ENCODE assay signal across 1 cellular context in genomic region chr6:28880894-28881780, GRCh38.
A peak's percentile ranks its signal among the peaks of the same experiment; 100 is the strongest.
TF ChIP-seq lines count a peak whose summit lies in the region.

No MANE protein-coding gene starts in this region.

TF ChIP-seq in K562, 482 proteins besides CTCF, POLR2A, EP300 and RAD21 (continued from another document and continues in another):
- TF ChIP-seq ZBTB11 (CRISPR knock-in tag; IDR thresholded peaks at IDR 0.05), result no peak
- TF ChIP-seq NEUROD1 (IDR thresholded peaks at IDR 0.05; ENCODE audit: borderline replicate concordance, low read depth, low read length, partially characterized antibody), result peak; percentile 46
- TF ChIP-seq TSC22D4 (tag; IDR thresholded peaks at IDR 0.05), result no peak
- no peak for TF ChIP-seq ZC3H4 (CRISPR knock-in tag; IDR thresholded peaks at IDR 0.05; ENCODE audit: borderline replicate concordance)
- TF ChIP-seq RBBP5 (IDR thresholded peaks at IDR 0.05; ENCODE audit: borderline replicate concordance, insufficient read depth, low read length, poor library complexity, severe bottlenecking), result peak; percentile 79
- no peak for TF ChIP-seq ZNF431 (CRISPR knock-in tag; IDR thresholded peaks at IDR 0.05)
- peak; percentile 48; the same call in 1 of the 2 replicates for TF ChIP-seq ETV1 (tag; conservative IDR thresholded peaks at IDR 0.05; ENCODE audit: low read depth)
- TF ChIP-seq KAT7 (CRISPR knock-in tag; IDR thresholded peaks at IDR 0.05; ENCODE audit: borderline replicate concordance), result peak; percentile 80; the same call in 1 of the 2 replicates
- no peak for TF ChIP-seq GABPA (tag; conservative IDR thresholded peaks at IDR 0.05; ENCODE audit: low read depth)
- no peak; the same call in none of the 2 replicates for TF ChIP-seq VEZF1 (CRISPR knock-in tag; IDR thresholded peaks at IDR 0.05)
- TF ChIP-seq BCL6 (CRISPR knock-in tag; IDR thresholded peaks at IDR 0.05), result no peak
- TF ChIP-seq SAFB2 (IDR thresholded peaks at IDR 0.05; ENCODE audit: borderline replicate concordance, low read depth, low read length, severe bottlenecking), result no peak
- TF ChIP-seq NELFE (IDR thresholded peaks at IDR 0.05; ENCODE audit: insufficient read depth, insufficient read length), result no peak
- TF ChIP-seq CGGBP1 (CRISPR knock-in tag; IDR thresholded peaks at IDR 0.05), result no peak
- TF ChIP-seq FOXJ2 (tag; IDR thresholded peaks at IDR 0.05), result no peak
- no peak for TF ChIP-seq LCOR (CRISPR knock-in tag; IDR thresholded peaks at IDR 0.05)
- no peak for TF ChIP-seq ZNF75A (CRISPR knock-in tag; IDR thresholded peaks at IDR 0.05)
- TF ChIP-seq PHTF2 (CRISPR knock-in tag; IDR thresholded peaks at IDR 0.05), result no peak
- TF ChIP-seq HCFC1 (IDR thresholded peaks at IDR 0.05; ENCODE audit: low read depth, low read length), result peak; percentile 44
- no peak for TF ChIP-seq ZNF696 (CRISPR knock-in tag; conservative IDR thresholded peaks at IDR 0.05)
- no peak for TF ChIP-seq NR4A1 (CRISPR knock-in tag; IDR thresholded peaks at IDR 0.05)
- no peak for TF ChIP-seq NR4A1 (tag; IDR thresholded peaks at IDR 0.05)
- TF ChIP-seq HDAC1 (IDR thresholded peaks at IDR 0.05), result peak in 1 of 2 experiments; percentile 99; a peak in 3 of 4 replicates
- TF ChIP-seq NR3C1 (CRISPR knock-in tag; IDR thresholded peaks at IDR 0.05), result no peak
- no peak for TF ChIP-seq ZNF76 (CRISPR knock-in tag; IDR thresholded peaks at IDR 0.05; ENCODE audit: borderline replicate concordance)
- TF ChIP-seq SMAD4 (CRISPR knock-in tag; conservative IDR thresholded peaks at IDR 0.05), result no peak
- no peak for TF ChIP-seq ZNF3 (CRISPR knock-in tag; IDR thresholded peaks at IDR 0.05)
- no peak for TF ChIP-seq IRF1 (CRISPR knock-in tag; IDR thresholded peaks at IDR 0.05; ENCODE audit: borderline replicate concordance)
- TF ChIP-seq GATA2 (CRISPR knock-in tag; IDR thresholded peaks at IDR 0.05), result peak; percentile 69
- TF ChIP-seq ZNF224 (CRISPR knock-in tag; IDR thresholded peaks at IDR 0.05), result no peak
- TF ChIP-seq BRCA1 (IDR thresholded peaks at IDR 0.05), result no peak
- TF ChIP-seq BRCA1 (CRISPR knock-in tag; IDR thresholded peaks at IDR 0.05), result no peak
- TF ChIP-seq PRDM10 (IDR thresholded peaks at IDR 0.05; ENCODE audit: partially characterized antibody), result peak; percentile 81
- no peak for TF ChIP-seq ZBTB9 (CRISPR knock-in tag; IDR thresholded peaks at IDR 0.05)
- TF ChIP-seq NR2C2 (CRISPR knock-in tag; IDR thresholded peaks at IDR 0.05), result no peak
- peak; percentile 67 for TF ChIP-seq NR2C2 (tag; IDR thresholded peaks at IDR 0.05)
- TF ChIP-seq KDM1A (IDR thresholded peaks at IDR 0.05), result peak in 1 of 2 experiments; percentile 58; a peak in 3 of 4 replicates
- TF ChIP-seq ATF1 (CRISPR knock-in tag; IDR thresholded peaks at IDR 0.05), result no peak
- peak; percentile 53; the same call in 1 of the 2 replicates for TF ChIP-seq ATF1 (tag; IDR thresholded peaks at IDR 0.05)
- no peak for TF ChIP-seq HDAC8 (tag; IDR thresholded peaks at IDR 0.05)
- TF ChIP-seq CBFA2T2 (conservative IDR thresholded peaks at IDR 0.05), result peak; percentile 3; the same call in 1 of the 2 replicates
- TF ChIP-seq RB1 (IDR thresholded peaks at IDR 0.05; ENCODE audit: low read depth), result peak; percentile 83
- TF ChIP-seq HMG20A (CRISPR knock-in tag; conservative IDR thresholded peaks at IDR 0.05), result no peak
- no peak; the same call in 1 of the 2 replicates for TF ChIP-seq ZEB2 (IDR thresholded peaks at IDR 0.05)
- peak; percentile 65 for TF ChIP-seq PKNOX1 (IDR thresholded peaks at IDR 0.05)
- no peak for TF ChIP-seq ZZZ3 (IDR thresholded peaks at IDR 0.05)
- TF ChIP-seq ZNF644 (tag; IDR thresholded peaks at IDR 0.05; ENCODE audit: low read depth), result no peak
- TF ChIP-seq MYBL2 (IDR thresholded peaks at IDR 0.05; ENCODE audit: low read depth), result no peak; the same call in 1 of the 2 replicates
- no peak for TF ChIP-seq MYBL2 (CRISPR knock-in tag; IDR thresholded peaks at IDR 0.05; ENCODE audit: borderline replicate concordance)
- no peak for TF ChIP-seq SNIP1 (IDR thresholded peaks at IDR 0.05; ENCODE audit: low read depth)
